In the genomic region with DNA sequence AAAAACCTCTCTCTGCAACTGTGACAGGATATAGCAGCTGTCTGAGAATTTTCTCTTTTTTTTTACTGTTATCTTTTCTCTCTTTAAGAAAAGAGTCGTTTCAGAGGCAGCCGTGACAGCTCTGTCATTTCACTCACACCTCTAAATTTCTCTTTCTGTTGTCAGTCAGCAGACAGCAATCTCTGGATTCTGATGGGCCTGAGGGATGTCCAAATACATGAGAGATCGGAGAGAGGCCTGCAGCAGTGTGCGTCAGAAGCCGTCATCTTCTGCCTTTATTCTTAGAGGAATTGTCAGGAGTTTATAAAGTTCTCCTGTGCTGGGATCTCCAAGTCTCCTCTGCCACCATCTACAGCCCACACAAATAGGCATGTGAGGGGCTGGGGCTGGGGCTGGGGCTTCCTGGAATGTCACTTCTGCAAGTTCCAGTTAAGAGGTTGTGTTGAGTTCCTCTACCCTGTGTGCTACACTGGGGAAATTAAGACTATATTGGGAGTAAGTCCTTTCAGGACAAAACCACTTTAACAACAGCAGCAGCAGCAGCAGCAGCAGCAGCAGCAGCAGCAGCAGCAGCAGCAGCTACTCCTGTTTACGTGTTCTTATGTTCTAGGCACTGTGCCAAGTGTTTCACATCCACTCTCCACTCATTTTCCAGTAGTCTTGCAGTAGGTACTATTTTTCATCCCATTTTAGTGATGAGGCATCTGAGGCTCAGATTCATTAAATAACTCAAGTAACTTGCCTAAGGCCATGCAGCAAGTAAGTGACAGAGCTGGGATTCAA, we compare ENCODE assay signal across 10 cellular contexts.
DNase-seq lines count a peak whose midpoint lies in the region; ATAC-seq and TF ChIP-seq lines count a peak whose summit lies in the region.
"Had no signal": no experiment of that assay in that cellular context is flagged by ENCODE, and none has a peak within 500 bp of the region (broad histone marks: within the 10 kb centered on the region; RNA-seq: fewer than 3 reads in every experiment).

No MANE protein-coding gene starts in this region.

- no peak for TF ChIP-seq CTCF in LNCaP clone FGC (IDR thresholded peaks at IDR 0.05; ENCODE audit: control insufficient read depth, extremely low read depth, insufficient read depth)
- no peak for TF ChIP-seq CTCF in Peyer's patch (IDR thresholded peaks at IDR 0.05)
- TF ChIP-seq CTCF in gastroesophageal sphincter (IDR thresholded peaks at IDR 0.05) = no peak
- no peak for TF ChIP-seq CTCF in stomach (IDR thresholded peaks at IDR 0.05)
- TF ChIP-seq CTCF in endothelial cell (IDR thresholded peaks at IDR 0.05; ENCODE audit: unreplicated experiment) = no peak

- WGBS in gastroesophageal sphincter (ENCODE audit: low coverage in 1 of 2), 2 donors = 45 to 61% methylated on average over 6 of the region's 6 CpGs
- 63 to 72% (median 68%) methylated on average over 6 of the region's 6 CpGs for WGBS in stomach, 5 donors

- H3K4me3 Mint-ChIP-seq in endothelial cell (ENCODE audit: unreplicated experiment) = no peak overlapping the region
- H3K4me3 Mint-ChIP-seq: activated CD8-positive, alpha-beta memory T cell treated with anti-CD3 and anti-CD28 coated beads, Interleukin-2, amount 10 ng/mL, durations not matched to agents 7 days and 5 days; stimulated activated memory B cell treated with anti-CD40 and anti-IgM and Interleukin-4, amounts not matched to agents 10 μg/mL and 1 μg/mL and 100 μg/mL, for 72 hours had no signal

- TF ChIP-seq EP300 in gastroesophageal sphincter (IDR thresholded peaks at IDR 0.05) (no peak), stomach (IDR thresholded peaks at IDR 0.05) (no peak)

- H3K9me3 Mint-ChIP-seq in endothelial cell (ENCODE audit: unreplicated experiment) = no peaks in the 10 kb centered on the region
- H3K9me3 Mint-ChIP-seq: stimulated activated memory B cell treated with anti-CD40 and anti-IgM and Interleukin-4, amounts not matched to agents 10 μg/mL and 1 μg/mL and 100 μg/mL, for 72 hours had no signal

- peaks cover 5% of the 10 kb centered on the region for H3K27me3 Mint-ChIP-seq in endothelial cell (ENCODE audit: unreplicated experiment)
- H3K27me3 Mint-ChIP-seq: activated CD8-positive, alpha-beta memory T cell treated with anti-CD3 and anti-CD28 coated beads, Interleukin-2, amount 10 ng/mL, durations not matched to agents 7 days and 5 days; stimulated activated memory B cell treated with anti-CD40 and anti-IgM and Interleukin-4, amounts not matched to agents 10 μg/mL and 1 μg/mL and 100 μg/mL, for 72 hours had no signal

- DNase-seq in LNCaP clone FGC (ENCODE audit: low read depth) (peak; percentile 25), Peyer's patch (no peak), stomach (no peak), COLO829 (ENCODE audit: low spot score) (no peak), endothelial cell (ENCODE audit: low spot score) (no peak)
- DNase-seq: activated CD8-positive, alpha-beta memory T cell treated with anti-CD3 and anti-CD28 coated beads, Interleukin-2, amount 10 ng/mL, durations not matched to agents 7 days and 5 days had no signal

- H3K36me3 ChIP-seq in Peyer's patch (no peaks in the 10 kb centered on the region), gastroesophageal sphincter (no peaks in the 10 kb centered on the region), stomach (no peaks in the 10 kb centered on the region)

- TF ChIP-seq POLR2A in Peyer's patch (IDR thresholded peaks at IDR 0.05) (no peak), gastroesophageal sphincter (IDR thresholded peaks at IDR 0.05) (no peak), stomach (IDR thresholded peaks at IDR 0.05) (no peak)

- ATAC-seq in gastroesophageal sphincter (peak; percentile 70), GM21723 (IDR thresholded peaks at IDR 0.05; ENCODE audit: unreplicated experiment) (no peak)
- ATAC-seq: activated CD8-positive, alpha-beta memory T cell treated with anti-CD3 and anti-CD28 coated beads, Interleukin-2, amount 10 ng/mL, durations not matched to agents 7 days and 5 days; stimulated activated memory B cell treated with anti-CD40 and anti-IgM and Interleukin-4, amounts not matched to agents 10 μg/mL and 1 μg/mL and 100 μg/mL, for 72 hours had no signal

- H3K27ac ChIP-seq in Peyer's patch (peak overlapping the region in 3 of 4 donors; percentile 16 to 46 (median 17)), gastroesophageal sphincter (peak overlapping the region in 3 of 4 donors; percentile 15 to 58 (median 53)), stomach (peak overlapping the region in 3 of 5 donors; percentile 10 to 49 (median 40))

- H3K4me1 Mint-ChIP-seq in endothelial cell (ENCODE audit: unreplicated experiment) = peaks cover 26% of the 10 kb centered on the region
- H3K4me1 Mint-ChIP-seq: activated CD8-positive, alpha-beta memory T cell treated with anti-CD3 and anti-CD28 coated beads, Interleukin-2, amount 10 ng/mL, durations not matched to agents 7 days and 5 days; stimulated activated memory B cell treated with anti-CD40 and anti-IgM and Interleukin-4, amounts not matched to agents 10 μg/mL and 1 μg/mL and 100 μg/mL, for 72 hours had no signal

- no peaks in the 10 kb centered on the region for H3K9me3 ChIP-seq in Peyer's patch
- H3K9me3 ChIP-seq in gastroesophageal sphincter = no peaks in the 10 kb centered on the region
- H3K9me3 ChIP-seq in stomach = no peaks in the 10 kb centered on the region

- H3K27me3 ChIP-seq in Peyer's patch (no peaks in the 10 kb centered on the region), gastroesophageal sphincter (no peaks in the 10 kb centered on the region), stomach (no peaks in the 10 kb centered on the region)

- intact Hi-C loops in stomach (cut with DNase I; ENCODE audit: low total_unique reads) = no loop called here

- H3K27ac Mint-ChIP-seq in endothelial cell (ENCODE audit: unreplicated experiment) = no peak overlapping the region
- H3K27ac Mint-ChIP-seq: activated CD8-positive, alpha-beta memory T cell treated with anti-CD3 and anti-CD28 coated beads, Interleukin-2, amount 10 ng/mL, durations not matched to agents 7 days and 5 days; stimulated activated memory B cell treated with anti-CD40 and anti-IgM and Interleukin-4, amounts not matched to agents 10 μg/mL and 1 μg/mL and 100 μg/mL, for 72 hours had no signal

- H3K4me3 ChIP-seq in LNCaP clone FGC (ENCODE audit: low read depth, low read length) = no peak overlapping the region
- H3K4me3 ChIP-seq in Peyer's patch = no peak overlapping the region
- H3K4me3 ChIP-seq in gastroesophageal sphincter = no peak overlapping the region
- H3K4me3 ChIP-seq in stomach = no peak overlapping the region
- H3K4me3 ChIP-seq: coronary artery had no signal

- H3K4me1 ChIP-seq in Peyer's patch (peaks cover 0 to 4% (median 0%) of the 10 kb centered on the region in 4 donors), gastroesophageal sphincter (peaks cover 0 to 36% (median 13%) of the 10 kb centered on the region in 3 donors), stomach (peaks cover 0 to 18% (median 6%) of the 10 kb centered on the region in 4 donors)

- peaks cover 4% of the 10 kb centered on the region for H3K36me3 Mint-ChIP-seq in endothelial cell (ENCODE audit: low read depth, unreplicated experiment)
- H3K36me3 Mint-ChIP-seq: activated CD8-positive, alpha-beta memory T cell treated with anti-CD3 and anti-CD28 coated beads, Interleukin-2, amount 10 ng/mL, durations not matched to agents 7 days and 5 days; stimulated activated memory B cell treated with anti-CD40 and anti-IgM and Interleukin-4, amounts not matched to agents 10 μg/mL and 1 μg/mL and 100 μg/mL, for 72 hours had no signal
